In genomic region chr15:51195459-51195858, GRCh38 we compare ENCODE assay signal across 28 cellular contexts.
"Had no signal": no experiment of that assay in that cellular context is flagged by ENCODE, and none has a peak within 500 bp of the region (broad histone marks: within the 10 kb centered on the region; RNA-seq: fewer than 3 reads in every experiment).

No MANE protein-coding gene starts in this region.

- H3K36me3 ChIP-seq: breast epithelium, esophagus squamous epithelium, left lung, lower lobe of right lung, right lobe of liver, tibial nerve had no signal

- H3K9me3 ChIP-seq: breast epithelium, esophagus squamous epithelium, left lung, lower lobe of right lung, right lobe of liver, tibial nerve had no signal

- H3K4me1 ChIP-seq: right lobe of liver had no signal

- H3K4me3 Mint-ChIP-seq: activated CD8-positive, alpha-beta T cell treated with anti-CD3 and anti-CD28 coated beads for 36 hours; activated T-cell treated with anti-CD3 and anti-CD28 coated beads, Interleukin-2, amount 50 U/mL, for 4 hours; activated T-helper 17 cell treated with anti-CD3 and anti-CD28 coated beads, Interleukin-2, amount 50 U/mL, for 72 hours; central memory CD8-positive, alpha-beta T cell; naive thymus-derived CD8-positive, alpha-beta T cell; neural crest cell; stimulated activated effector memory CD8-positive, alpha-beta T cell treated with anti-CD3 and anti-CD28 coated beads, Interleukin-12 subunit alpha, Interleukin-12 subunit beta, amount 100 ng/mL, for 72 hours; stimulated activated naive CD8-positive, alpha-beta T cell treated with anti-CD3 and anti-CD28 coated beads, Interleukin-15, amount 100 ng/mL, for 72 hours; T-helper 17 cell had no signal

- H3K4me1 Mint-ChIP-seq: activated T-helper 17 cell treated with anti-CD3 and anti-CD28 coated beads, Interleukin-2, amount 50 U/mL, for 72 hours; central memory CD8-positive, alpha-beta T cell; neural crest cell; stimulated activated effector memory CD8-positive, alpha-beta T cell treated with anti-CD3 and anti-CD28 coated beads, Interleukin-12 subunit alpha, Interleukin-12 subunit beta, amount 100 ng/mL, for 72 hours had no signal

- DNase-seq: activated CD4-positive, alpha-beta T cell treated with anti-CD3 and anti-CD28 coated beads, Interleukin-2, amount 50 U/mL, for 1 hour; activated CD4-positive, CD25-positive, alpha-beta regulatory T cell treated with anti-CD3 and anti-CD28 coated beads, Interleukin-2, amount 50 U/mL, for 72 hours; activated CD8-positive, alpha-beta T cell treated with anti-CD3 and anti-CD28 coated beads for 36 hours; activated gamma-delta T cell treated with Interleukin-2 at 50 U/mL for 16 hours; activated naive CD4-positive, alpha-beta T cell treated with anti-CD3 and anti-CD28 coated beads, Interleukin-2, amount 50 U/mL, for 16 hours; activated T-cell treated with anti-CD3 and anti-CD28 coated beads, Interleukin-2, amount 50 U/mL, for 4 hours; amygdala; dermis blood vessel endothelial cell; effector CD4-positive, alpha-beta T cell; esophagus squamous epithelium; foreskin melanocyte; left lung; lower lobe of right lung; mesenchymal stem cell; naive thymus-derived CD8-positive, alpha-beta T cell; nucleus accumbens; posterior cingulate gyrus; right lobe of liver; stimulated activated CD4-positive, alpha-beta T cell treated with anti-CD3 and anti-CD28 coated beads, Interleukin-4, amount 100 ng/mL, for 24 hours; stimulated activated naive CD8-positive, alpha-beta T cell treated with anti-CD3 and anti-CD28 coated beads, Interleukin-15, amount 100 ng/mL, for 72 hours; T-helper 17 cell had no signal

- H3K36me3 Mint-ChIP-seq: naive thymus-derived CD8-positive, alpha-beta T cell; stimulated activated effector memory CD8-positive, alpha-beta T cell treated with anti-CD3 and anti-CD28 coated beads, Interleukin-12 subunit alpha, Interleukin-12 subunit beta, amount 100 ng/mL, for 72 hours had no signal

- H3K27ac Mint-ChIP-seq: activated CD8-positive, alpha-beta T cell treated with anti-CD3 and anti-CD28 coated beads for 36 hours; activated T-helper 17 cell treated with anti-CD3 and anti-CD28 coated beads, Interleukin-2, amount 50 U/mL, for 72 hours; naive thymus-derived CD8-positive, alpha-beta T cell; stimulated activated effector memory CD8-positive, alpha-beta T cell treated with anti-CD3 and anti-CD28 coated beads, Interleukin-12 subunit alpha, Interleukin-12 subunit beta, amount 100 ng/mL, for 72 hours; stimulated activated naive CD8-positive, alpha-beta T cell treated with anti-CD3 and anti-CD28 coated beads, Interleukin-15, amount 100 ng/mL, for 72 hours; T-helper 17 cell had no signal

- ATAC-seq: activated CD8-positive, alpha-beta T cell treated with anti-CD3 and anti-CD28 coated beads for 36 hours; activated T-cell treated with anti-CD3 and anti-CD28 coated beads, Interleukin-2, amount 50 U/mL, for 4 hours; activated T-helper 17 cell treated with anti-CD3 and anti-CD28 coated beads, Interleukin-2, amount 50 U/mL, for 72 hours; left lung; lower lobe of right lung; naive thymus-derived CD8-positive, alpha-beta T cell; right lobe of liver; stimulated activated effector memory CD8-positive, alpha-beta T cell treated with anti-CD3 and anti-CD28 coated beads, Interleukin-12 subunit alpha, Interleukin-12 subunit beta, amount 100 ng/mL, for 72 hours; stimulated activated naive CD8-positive, alpha-beta T cell treated with anti-CD3 and anti-CD28 coated beads, Interleukin-15, amount 100 ng/mL, for 72 hours; T-helper 17 cell had no signal

- H3K27me3 ChIP-seq: breast epithelium, right lobe of liver, tibial nerve had no signal

- H3K9me3 Mint-ChIP-seq: activated CD8-positive, alpha-beta T cell treated with anti-CD3 and anti-CD28 coated beads for 36 hours; activated T-cell treated with anti-CD3 and anti-CD28 coated beads, Interleukin-2, amount 50 U/mL, for 4 hours; activated T-helper 17 cell treated with anti-CD3 and anti-CD28 coated beads, Interleukin-2, amount 50 U/mL, for 72 hours; central memory CD8-positive, alpha-beta T cell; naive thymus-derived CD8-positive, alpha-beta T cell; neural crest cell; stimulated activated effector memory CD8-positive, alpha-beta T cell treated with anti-CD3 and anti-CD28 coated beads, Interleukin-12 subunit alpha, Interleukin-12 subunit beta, amount 100 ng/mL, for 72 hours; stimulated activated naive CD8-positive, alpha-beta T cell treated with anti-CD3 and anti-CD28 coated beads, Interleukin-15, amount 100 ng/mL, for 72 hours had no signal

- H3K4me3 ChIP-seq: breast epithelium, esophagus squamous epithelium, left lung, lower lobe of right lung, right lobe of liver, tibial nerve had no signal

- H3K27ac ChIP-seq: breast epithelium, epithelial cell of prostate, esophagus squamous epithelium, left lung, lower lobe of right lung, right lobe of liver, tibial nerve had no signal
